25 cellular contexts compared by ENCODE assay signal in genomic region chr10:19946245-19946644, GRCh38.
DNase-seq lines count a peak whose midpoint lies in the region; ATAC-seq and TF ChIP-seq lines count a peak whose summit lies in the region.
"Had no signal": no experiment of that assay in that cellular context is flagged by ENCODE, and none has a peak within 500 bp of the region (broad histone marks: within the 10 kb centered on the region; RNA-seq: fewer than 3 reads in every experiment).

No MANE protein-coding gene starts in this region.

- ATAC-seq in heart right ventricle (peak in 5 of 8 donors; percentile 19 to 62 (median 59)), upper lobe of right lung (peak; percentile 56)
- ATAC-seq: PC-3 had no signal

- H3K27me3 Mint-ChIP-seq in neural progenitor cell (ENCODE audit: insufficient read depth, low read depth) = peaks cover 3% of the 10 kb centered on the region
- H3K27me3 Mint-ChIP-seq: B cell had no signal

- H3K4me1 ChIP-seq in heart right ventricle (peaks cover 17 to 63% (median 42%) of the 10 kb centered on the region in 9 donors), right atrium auricular region (peaks cover 0 to 35% of the 10 kb centered on the region in 2 donors), esophagus muscularis mucosa (peaks cover 32 to 45% (median 42%) of the 10 kb centered on the region in 4 donors), neural progenitor cell (peaks cover 6% of the 10 kb centered on the region), upper lobe of right lung (peaks cover 28% of the 10 kb centered on the region)

- intact Hi-C loops in heart right ventricle (cut with DNase I) (loop anchor here in 3 of 10 donors (5.0 to 10.0 kb wide), 4 partner anchors 56 to 129 kb away; partner anchors contain the start of gene PLXDC2 (in 1 of the 3)), esophagus muscularis mucosa (cut with DNase I) (no loop called here), upper lobe of right lung (cut with DNase I) (no loop called here)

- H3K9me3 Mint-ChIP-seq in neural progenitor cell = peaks cover 17% of the 10 kb centered on the region

- H3K27ac ChIP-seq in heart right ventricle (peak overlapping the region in 8 of 10 donors; percentile 1 to 72 (median 50)), right atrium auricular region (peak overlapping the region in 1 of 2 donors; percentile 0), esophagus muscularis mucosa (replicated peaks in 1 of 4) (peak overlapping the region in 3 of 4 donors; percentile 53 to 61 (median 54)), neural progenitor cell (no peak overlapping the region), upper lobe of right lung (no peak overlapping the region)

- DNase-seq in heart right ventricle = no peak
- DNase-seq in right atrium auricular region (ENCODE audit: low spot score) = no peak
- no peak for DNase-seq in esophagus muscularis mucosa (ENCODE audit: extremely low spot score)
- DNase-seq in neural progenitor cell (ENCODE audit: low spot score) = no peak
- no peak for DNase-seq in upper lobe of right lung
- DNase-seq in 8988T = no peak
- no peak for DNase-seq in activated CD8-positive, alpha-beta memory T cell treated with anti-CD3 and anti-CD28 coated beads, Interleukin-2, amount 50 U/mL, for 48 hours
- DNase-seq in occipital lobe (lab: John Stamatoyannopoulos, UW) = no peak
- DNase-seq: Calu3; DMS79 treated with DMSO at 0.1 percent for 48 hours; GOT3; HFFc6; KBM-7; MG63; NCI-H1105 treated with DMSO at 0.1 percent for 48 hours; NCI-H146; NCI-H2029 treated with DMSO at 0.1 percent for 48 hours; NCI-H446 treated with DMSO at 0.1 percent for 48 hours; NCI-H526; NCI-H82; NK-92 treated with Interleukin-12 subunit alpha and Interleukin-12 subunit beta, amount 100 ng/mL, for 24 hours; PC-3; SHP77 had no signal

- 66 to 78% methylated on average over 4 of the region's 4 CpGs for WGBS in heart right ventricle, 2 donors
- 91% methylated on average over 4 of the region's 4 CpGs for WGBS in esophagus muscularis mucosa

- peak overlapping the region; percentile 30 for H3K27ac Mint-ChIP-seq in neural progenitor cell
- H3K27ac Mint-ChIP-seq: B cell, HFFc6 had no signal

- peaks cover 7% of the 10 kb centered on the region for H4K20me1 ChIP-seq in neural progenitor cell (ENCODE audit: low read depth)

- H3F3A ChIP-seq in neural progenitor cell (ENCODE audit: low read depth) = peaks cover 3% of the 10 kb centered on the region

- H3K4me1 Mint-ChIP-seq in neural progenitor cell = peaks cover 7% of the 10 kb centered on the region
- H3K4me1 Mint-ChIP-seq: B cell had no signal

- H3K4me2 ChIP-seq in neural progenitor cell = no peak overlapping the region

- H3K4me3 ChIP-seq in heart right ventricle = no peak overlapping the region
- no peak overlapping the region for H3K4me3 ChIP-seq in right atrium auricular region
- no peak overlapping the region for H3K4me3 ChIP-seq in esophagus muscularis mucosa
- no peak overlapping the region for H3K4me3 ChIP-seq in neural progenitor cell
- no peak overlapping the region for H3K4me3 ChIP-seq in upper lobe of right lung
- H3K4me3 ChIP-seq: HAP-1, MG63 had no signal

- H3K36me3 ChIP-seq in heart right ventricle = no peaks in the 10 kb centered on the region
- no peaks in the 10 kb centered on the region for H3K36me3 ChIP-seq in right atrium auricular region
- H3K36me3 ChIP-seq in esophagus muscularis mucosa = no peaks in the 10 kb centered on the region
- H3K36me3 ChIP-seq in neural progenitor cell = no peaks in the 10 kb centered on the region
- no peaks in the 10 kb centered on the region for H3K36me3 ChIP-seq in upper lobe of right lung
- H3K36me3 ChIP-seq: HAP-1, MG63 had no signal

- H3K27me3 ChIP-seq in heart right ventricle = no peaks in the 10 kb centered on the region
- no peaks in the 10 kb centered on the region for H3K27me3 ChIP-seq in right atrium auricular region
- H3K27me3 ChIP-seq in esophagus muscularis mucosa = no peaks in the 10 kb centered on the region
- H3K27me3 ChIP-seq in neural progenitor cell = no peaks in the 10 kb centered on the region
- no peaks in the 10 kb centered on the region for H3K27me3 ChIP-seq in upper lobe of right lung
- H3K27me3 ChIP-seq: MG63 had no signal

- H2AFZ ChIP-seq in neural progenitor cell (replicated peaks) = no peak overlapping the region

- no peak overlapping the region for H3K9ac ChIP-seq in neural progenitor cell

- TF ChIP-seq CTCF in heart right ventricle (IDR thresholded peaks at IDR 0.05) = no peak
- no peak for TF ChIP-seq CTCF in right atrium auricular region (IDR thresholded peaks at IDR 0.05)
- TF ChIP-seq CTCF in esophagus muscularis mucosa (IDR thresholded peaks at IDR 0.05) = no peak
- TF ChIP-seq CTCF in neural progenitor cell (IDR thresholded peaks at IDR 0.05) = no peak
- TF ChIP-seq CTCF in upper lobe of right lung (IDR thresholded peaks at IDR 0.05) = no peak

- peaks cover 50% of the 10 kb centered on the region for H3K79me2 ChIP-seq in neural progenitor cell (ENCODE audit: low read depth)

- no peak for TF ChIP-seq EP300 in esophagus muscularis mucosa (IDR thresholded peaks at IDR 0.05)

- H3K4me3 Mint-ChIP-seq in neural progenitor cell = no peak overlapping the region
- H3K4me3 Mint-ChIP-seq: B cell, HFFc6 had no signal

- no peak for TF ChIP-seq POLR2A in esophagus muscularis mucosa (IDR thresholded peaks at IDR 0.05; ENCODE audit: low read depth)

- H3K36me3 Mint-ChIP-seq in neural progenitor cell = peaks cover 34% of the 10 kb centered on the region

- H3K9me3 ChIP-seq in heart right ventricle = peaks cover 0 to 8% (median 0%) of the 10 kb centered on the region in 11 donors
- no peaks in the 10 kb centered on the region for H3K9me3 ChIP-seq in right atrium auricular region
- no peaks in the 10 kb centered on the region for H3K9me3 ChIP-seq in esophagus muscularis mucosa
- H3K9me3 ChIP-seq in neural progenitor cell (ENCODE audit: low read depth) = no peaks in the 10 kb centered on the region
- no peaks in the 10 kb centered on the region for H3K9me3 ChIP-seq in upper lobe of right lung
- H3K9me3 ChIP-seq: HAP-1, MG63 had no signal

Comparison
In these comparisons a context has a peak if more than half of its experiments do, and no peak if none do; other contexts are left out.
1. H3K27ac ChIP-seq: peak in heart right ventricle (8 of 10) and esophagus muscularis mucosa (3 of 4); none in neural progenitor cell (single experiment) and upper lobe of right lung (single experiment).